Comparison of ENCODE assay signal across 1 cellular context in genomic region chr6:140782941-140783340, GRCh38.
TF ChIP-seq lines count a peak whose summit lies in the region.

No MANE protein-coding gene starts in this region.

TF ChIP-seq in SK-N-SH, 30 proteins besides CTCF, POLR2A, EP300 and RAD21 (continued from another document):
- TF ChIP-seq PBX3 (IDR thresholded peaks at IDR 0.05) (no peak), SMC3 (IDR thresholded peaks at IDR 0.05; ENCODE audit: low read depth, low read length) (no peak), FOSL2 (IDR thresholded peaks at IDR 0.05; ENCODE audit: borderline replicate concordance, low read depth) (no peak), MAX (IDR thresholded peaks at IDR 0.05; ENCODE audit: low read depth) (no peak), EZH2phosphoT487 (IDR thresholded peaks at IDR 0.05; ENCODE audit: borderline replicate concordance, low read depth) (no peak), TCF12 (IDR thresholded peaks at IDR 0.05) (no peak), ELF1 (IDR thresholded peaks at IDR 0.05) (no peak), TEAD4 (IDR thresholded peaks at IDR 0.05; ENCODE audit: borderline replicate concordance, insufficient read depth) (no peak), FOXJ3 (CRISPR knock-in tag; IDR thresholded peaks at IDR 0.05) (no peak), SIN3A (IDR thresholded peaks at IDR 0.05; ENCODE audit: borderline replicate concordance, low read depth, low read length) (no peak), RXRA (IDR thresholded peaks at IDR 0.05; ENCODE audit: borderline replicate concordance, low read depth) (no peak)
